ENCODE assay signal across 30 cellular contexts in the genomic region with DNA sequence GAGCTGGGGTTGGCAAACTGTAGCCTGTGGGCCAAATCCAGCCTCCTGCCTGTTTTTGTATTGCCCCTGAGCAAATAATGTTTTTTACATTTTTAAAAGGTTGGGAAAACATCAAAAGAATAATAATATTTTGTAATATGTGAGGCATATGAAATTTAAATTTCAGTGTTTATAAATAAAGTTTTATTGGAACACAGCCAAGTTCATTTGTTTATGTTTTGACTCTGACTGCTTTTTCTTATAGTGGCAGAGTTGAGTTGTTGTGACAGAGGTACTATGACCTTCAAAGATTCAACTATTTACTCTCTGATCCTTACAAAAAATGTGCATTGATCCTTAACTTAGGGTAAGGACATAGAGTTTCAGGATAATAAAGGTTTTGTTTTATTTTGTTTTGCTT.
"Had no signal": no experiment of that assay in that cellular context is flagged by ENCODE, and none has a peak within 500 bp of the region (broad histone marks: within the 10 kb centered on the region; RNA-seq: fewer than 3 reads in every experiment).

No MANE protein-coding gene starts in this region.

- H3K4me1 ChIP-seq: breast epithelium had no signal

- H3K27me3 ChIP-seq: ascending aorta, breast epithelium, cardiac muscle cell, dorsolateral prefrontal cortex had no signal

- H3K27ac ChIP-seq: ascending aorta, cardiac muscle cell, coronary artery, dorsolateral prefrontal cortex had no signal

- H3K36me3 ChIP-seq: ascending aorta, breast epithelium, cardiac muscle cell had no signal

- DNase-seq: activated CD4-positive, alpha-beta memory T cell treated with anti-CD3 and anti-CD28 coated beads for 36 hours; activated CD4-positive, alpha-beta T cell treated with anti-CD3 and anti-CD28 coated beads for 36 hours; activated CD4-positive, alpha-beta T cell treated with anti-CD3 and anti-CD28 coated beads, Interleukin-2, amount 10 ng/mL, durations not matched to agents 24 days and 14 days; activated CD4-positive, CD25-positive, alpha-beta regulatory T cell; activated CD4-positive, CD25-positive, alpha-beta regulatory T cell treated with anti-CD3 and anti-CD28 coated beads, Interleukin-2, amount 50 U/mL, for 72 hours; activated CD8-positive, alpha-beta memory T cell treated with anti-CD3 and anti-CD28 coated beads, Interleukin-2, amount 50 U/mL, for 48 hours; activated gamma-delta T cell; activated naive CD4-positive, alpha-beta T cell; activated naive CD4-positive, alpha-beta T cell treated with anti-CD3 and anti-CD28 coated beads, Interleukin-2, amount 10 ng/mL, durations not matched to agents 7 days and 5 days; activated naive CD8-positive, alpha-beta T cell treated with anti-CD3 and anti-CD28 coated beads, Interleukin-2, amount 10 ng/mL, durations not matched to agents 7 days and 5 days; activated T-cell treated with anti-CD3 and anti-CD28 coated beads for 4 hours; activated T-cell treated with anti-CD3 and anti-CD28 coated beads, Interleukin-2, amount 50 U/mL, for 24 hours; activated T-cell treated with anti-CD3 and anti-CD28 coated beads, Interleukin-2, amount 50 U/mL, for 72 hours; central memory CD4-positive, alpha-beta T cell; cerebellar nuclear complex; dorsolateral prefrontal cortex; effector memory CD4-positive, alpha-beta T cell; endodermal cell; foreskin fibroblast; glutamatergic neuron; T-helper 2 cell had no signal

- H3K27me3 Mint-ChIP-seq: brain had no signal

- ATAC-seq: activated CD4-positive, alpha-beta T cell treated with anti-CD3 and anti-CD28 coated beads for 36 hours; activated naive CD4-positive, alpha-beta T cell treated with anti-CD3 and anti-CD28 coated beads, Interleukin-2, amount 50 U/mL, for 72 hours; activated T-cell treated with anti-CD3 and anti-CD28 coated beads, Interleukin-2, amount 50 U/mL, for 72 hours; esophagus mucosa had no signal

- H3K4me3 Mint-ChIP-seq: activated CD4-positive, alpha-beta memory T cell treated with anti-CD3 and anti-CD28 coated beads for 36 hours; activated CD4-positive, alpha-beta T cell treated with anti-CD3 and anti-CD28 coated beads for 36 hours; activated CD4-positive, alpha-beta T cell treated with anti-CD3 and anti-CD28 coated beads, Interleukin-2, amount 10 ng/mL, durations not matched to agents 24 days and 14 days; activated naive CD4-positive, alpha-beta T cell treated with anti-CD3 and anti-CD28 coated beads, Interleukin-2, amount 10 ng/mL, durations not matched to agents 7 days and 5 days; activated naive CD8-positive, alpha-beta T cell treated with anti-CD3 and anti-CD28 coated beads, Interleukin-2, amount 10 ng/mL, durations not matched to agents 7 days and 5 days; activated T-cell treated with anti-CD3 and anti-CD28 coated beads, Interleukin-2, amount 50 U/mL, for 24 hours; activated T-cell treated with anti-CD3 and anti-CD28 coated beads, Interleukin-2, amount 50 U/mL, for 72 hours; brain; dendritic cell treated with granulocyte-macrophage colony-stimulating factor and Interleukin-4, amounts not matched to agents 40 ng/mL and 50 ng/mL, for 4 days; endodermal cell had no signal

- H3K27ac Mint-ChIP-seq: activated CD4-positive, alpha-beta memory T cell treated with anti-CD3 and anti-CD28 coated beads for 36 hours; activated CD4-positive, alpha-beta T cell treated with anti-CD3 and anti-CD28 coated beads for 36 hours; activated CD4-positive, alpha-beta T cell treated with anti-CD3 and anti-CD28 coated beads, Interleukin-2, amount 10 ng/mL, durations not matched to agents 24 days and 14 days; activated naive CD4-positive, alpha-beta T cell treated with anti-CD3 and anti-CD28 coated beads, Interleukin-2, amount 10 ng/mL, durations not matched to agents 7 days and 5 days; activated naive CD4-positive, alpha-beta T cell treated with anti-CD3 and anti-CD28 coated beads, Interleukin-2, amount 50 U/mL, for 72 hours; activated naive CD8-positive, alpha-beta T cell treated with anti-CD3 and anti-CD28 coated beads, Interleukin-2, amount 10 ng/mL, durations not matched to agents 7 days and 5 days; activated T-cell treated with anti-CD3 and anti-CD28 coated beads, Interleukin-2, amount 50 U/mL, for 24 hours; activated T-cell treated with anti-CD3 and anti-CD28 coated beads, Interleukin-2, amount 50 U/mL, for 72 hours; dendritic cell treated with granulocyte-macrophage colony-stimulating factor and Interleukin-4, amounts not matched to agents 40 ng/mL and 50 ng/mL, for 4 days; endodermal cell had no signal

- FAIRE-seq: frontal cortex had no signal

- H3K9me3 Mint-ChIP-seq: activated CD4-positive, alpha-beta memory T cell treated with anti-CD3 and anti-CD28 coated beads for 36 hours; activated CD4-positive, alpha-beta T cell treated with anti-CD3 and anti-CD28 coated beads, Interleukin-2, amount 10 ng/mL, durations not matched to agents 24 days and 14 days; activated naive CD4-positive, alpha-beta T cell treated with anti-CD3 and anti-CD28 coated beads, Interleukin-2, amount 10 ng/mL, durations not matched to agents 7 days and 5 days; activated naive CD4-positive, alpha-beta T cell treated with anti-CD3 and anti-CD28 coated beads, Interleukin-2, amount 50 U/mL, for 72 hours; activated T-cell treated with anti-CD3 and anti-CD28 coated beads, Interleukin-2, amount 50 U/mL, for 24 hours; activated T-cell treated with anti-CD3 and anti-CD28 coated beads, Interleukin-2, amount 50 U/mL, for 72 hours; dendritic cell treated with granulocyte-macrophage colony-stimulating factor and Interleukin-4, amounts not matched to agents 40 ng/mL and 50 ng/mL, for 4 days; endodermal cell had no signal

- H3K9me3 ChIP-seq: ascending aorta, breast epithelium had no signal

- H3K4me3 ChIP-seq: ascending aorta, breast epithelium, cardiac muscle cell, coronary artery, dorsolateral prefrontal cortex had no signal

- H3K36me3 Mint-ChIP-seq: activated naive CD4-positive, alpha-beta T cell treated with anti-CD3 and anti-CD28 coated beads, Interleukin-2, amount 10 ng/mL, durations not matched to agents 7 days and 5 days had no signal
